8 cellular contexts compared by ENCODE assay signal in the genomic region with DNA sequence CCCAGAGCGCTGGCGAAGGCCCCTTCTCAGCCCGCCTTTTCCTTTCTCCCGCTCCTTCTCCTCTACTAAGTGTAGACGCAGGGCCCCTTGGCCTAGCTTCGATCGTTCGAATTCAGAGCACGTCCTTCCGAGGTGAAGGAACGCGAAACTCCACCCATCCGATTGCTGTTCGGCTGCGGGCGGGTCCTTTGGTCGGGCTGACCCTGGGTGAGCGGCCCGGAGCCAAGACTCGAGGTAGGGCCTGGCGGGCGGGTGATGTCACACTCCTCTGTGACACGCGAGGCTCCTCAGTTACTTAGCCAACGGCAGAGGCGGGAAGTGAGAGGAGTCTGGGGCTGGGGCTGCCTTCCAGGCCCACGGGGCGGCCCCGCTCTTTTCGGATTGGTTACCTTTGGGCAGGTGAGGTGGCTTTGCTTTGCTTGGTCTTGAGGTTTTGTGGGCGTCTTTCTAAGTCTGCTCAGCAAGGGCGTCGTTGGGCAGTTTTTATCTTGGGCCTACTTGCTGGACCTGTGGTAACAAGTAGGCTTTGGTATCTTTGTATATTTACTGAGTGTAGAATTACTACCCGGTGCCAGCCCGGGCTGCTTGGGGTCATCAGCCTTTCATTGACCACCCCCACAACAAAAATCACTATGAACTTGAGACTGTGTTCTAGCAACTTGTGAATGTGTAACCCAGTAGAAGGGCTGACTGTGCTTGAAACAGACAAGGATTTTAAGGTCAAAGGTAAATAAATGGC. TPM values are rescaled to one million over a fixed set of nuclear protein-coding genes. Genes with fewer than 3 reads are reported as not detected.
DNase-seq lines count a peak whose midpoint lies in the region; ATAC-seq and TF ChIP-seq lines count a peak whose summit lies in the region.

No MANE protein-coding gene starts in this region.

- H3K27ac ChIP-seq in HUES48 (ENCODE audit: low read depth, low read length) (peak overlapping the region; percentile 99), SJCRH30 (peak overlapping the region; percentile 82), gastroesophageal sphincter (peak overlapping the region; percentile 92 to 97 (median 95)), testis (peak overlapping the region; percentile 91 to 98)

- CTCF ChIA-PET in Calu3 (lab: Charles Lee): interaction anchor here (0.6 to 1.5 kb wide), 11 partner anchors 15 to 369 kb away, joined by 3 to 19 read pairs (median 5); a partner anchor contains a TSS

- no TSS peak for BruUV-seq in Calu3 (replicated peaks; lab: Mats Ljungman, UMichigan)

- H3K4me3 ChIP-seq in HUES48 (ENCODE audit: low read depth, low read length): peak overlapping the region; percentile 100
- peak overlapping the region; percentile 71 for H3K4me3 ChIP-seq in SJCRH30
- peak overlapping the region; percentile 84 to 93 for H3K4me3 ChIP-seq in gastroesophageal sphincter
- H3K4me3 ChIP-seq in testis: peak overlapping the region; percentile 68 to 96

- peak overlapping the region; percentile 96 for H3K4me3 Mint-ChIP-seq in Calu3 (ENCODE audit: low read depth, unreplicated experiment)

- no peaks in the 10 kb centered on the region for H3K9me3 ChIP-seq in HUES48 (ENCODE audit: control insufficient read depth, insufficient read depth, low read length)
- no peaks in the 10 kb centered on the region for H3K9me3 ChIP-seq in SJCRH30 (replicated peaks)
- no peaks in the 10 kb centered on the region for H3K9me3 ChIP-seq in gastroesophageal sphincter
- H3K9me3 ChIP-seq in testis: no peaks in the 10 kb centered on the region

- TF ChIP-seq POLR2A in gastroesophageal sphincter (IDR thresholded peaks at IDR 0.05): no peak
- TF ChIP-seq POLR2A in testis (IDR thresholded peaks at IDR 0.05): no peak

- H3K27me3 ChIP-seq in HUES48 (ENCODE audit: control insufficient read depth, insufficient read depth, low read length) (no peaks in the 10 kb centered on the region), SJCRH30 (no peaks in the 10 kb centered on the region), gastroesophageal sphincter (no peaks in the 10 kb centered on the region), testis (no peaks in the 10 kb centered on the region)

- 0 to 4% methylated on average over 5 to 6 of the region's 35 CpGs for WGBS in gastroesophageal sphincter (ENCODE audit: low coverage in 1 of 2), 2 donors
- WGBS in testis, 2 donors: 0% methylated on average over 24 to 34 of the region's 35 CpGs

- H3K9me3 Mint-ChIP-seq in Calu3 (ENCODE audit: low read depth, unreplicated experiment): no peaks in the 10 kb centered on the region

- H3K36me3 ChIP-seq in HUES48 (ENCODE audit: control insufficient read depth, insufficient read depth, low read length): no peaks in the 10 kb centered on the region; the same call in 1 of the 2 replicates
- H3K36me3 ChIP-seq in SJCRH30: peaks cover 6% of the 10 kb centered on the region; the same call in 1 of the 2 replicates
- H3K36me3 ChIP-seq in gastroesophageal sphincter: no peaks in the 10 kb centered on the region
- H3K36me3 ChIP-seq in testis (ENCODE audit: low read depth, missing control alignments): no peaks in the 10 kb centered on the region

- peaks cover 37% of the 10 kb centered on the region for H3K36me3 Mint-ChIP-seq in Calu3 (ENCODE audit: insufficient read depth, unreplicated experiment)

- TF ChIP-seq CTCF in Calu3 (IDR thresholded peaks at IDR 0.05; ENCODE audit: unreplicated experiment) (no peak), gastroesophageal sphincter (IDR thresholded peaks at IDR 0.05) (no peak), omental fat pad (IDR thresholded peaks at IDR 0.05) (no peak), testis (IDR thresholded peaks at IDR 0.05) (no peak)

- DNase-seq in Calu3 (peak; percentile 81), SJCRH30 (peak; percentile 89 to 92), omental fat pad (ENCODE audit: low spot score) (peak; percentile 78), testis (peak; percentile 91)
- peak; percentile 66 to 76 (median 74) for DNase-seq in activated naive CD4-positive, alpha-beta T cell (lab: John Stamatoyannopoulos, UW)

- intact Hi-C loops in Calu3 (cut with micrococcal nuclease; ENCODE audit: unreplicated experiment): no loop called here
- intact Hi-C loops in testis (cut with DNase I; ENCODE audit: low total_unique reads): no loop called here

- peaks cover 10% of the 10 kb centered on the region for H3K4me1 Mint-ChIP-seq in Calu3 (ENCODE audit: low read depth, unreplicated experiment)

- H3K27ac Mint-ChIP-seq in Calu3 (ENCODE audit: unreplicated experiment): peak overlapping the region; percentile 100

- TF ChIP-seq EP300 in gastroesophageal sphincter (IDR thresholded peaks at IDR 0.05): no peak

- H3K9ac ChIP-seq in HUES48 (ENCODE audit: low read depth, low read length): peak overlapping the region; percentile 98

- ATAC-seq in GM21515 (IDR thresholded peaks at IDR 0.05; ENCODE audit: unreplicated experiment) (peak; percentile 68), gastroesophageal sphincter (peak; percentile 69), omental fat pad (ENCODE audit: low FRiP score) (peak; percentile 86)

- H3K4me1 ChIP-seq in HUES48 (ENCODE audit: control insufficient read depth, insufficient read depth, low read length) (peaks cover 8% of the 10 kb centered on the region), SJCRH30 (peaks cover 6% of the 10 kb centered on the region; the same call in 1 of the 2 replicates), gastroesophageal sphincter (peaks cover 11 to 47% (median 21%) of the 10 kb centered on the region in 3 donors), testis (peaks cover 11% of the 10 kb centered on the region)

- no peaks in the 10 kb centered on the region for H3K27me3 Mint-ChIP-seq in Calu3 (ENCODE audit: unreplicated experiment)

RNA-seq across cellular contexts. Expression of a gene that starts 0.7 kb away (rescaled TPM):
- total RNA-seq in Calu3 (2022) (600 and 613 TPM in 2 replicates), gastroesophageal sphincter (100 to 1,000 TPM; 251 to 408 (median 329) TPM), omental fat pad (100 to 1,000 TPM; 337 to 481 (median 397) TPM), testis (100 to 1,000 TPM; 407 to 440 TPM)
- total RNA-seq in SJCRH30 (2014; rRNA removed; shearing (Covaris generic)): 400 TPM in 2 replicates
- 618 TPM for polyA plus RNA-seq in testis (ENCODE audit: insufficient read depth, low read depth, low replicate concordance)

RNA-seq across cellular contexts. Expression of a gene that starts 34.8 kb away (rescaled TPM):
- 4.4 TPM in 2 replicates for total RNA-seq in Calu3 (2022)
- total RNA-seq in SJCRH30 (2014; rRNA removed; shearing (Covaris generic)): 33.0 and 39.2 TPM in 2 replicates
- total RNA-seq in gastroesophageal sphincter: 10 to 100 TPM; 10.4 to 15.4 (median 12.6) TPM
- 10 to 100 TPM in 3 of 4 donors, 1 to 10 TPM in 1; 5.7 to 28.8 (median 22.1) TPM for total RNA-seq in omental fat pad
- 10 to 100 TPM; 40.5 to 73.5 TPM for total RNA-seq in testis
- 26.0 TPM for polyA plus RNA-seq in testis (ENCODE audit: insufficient read depth, low read depth, low replicate concordance)

Comparison
In these comparisons a context has a peak if more than half of its experiments do, and no peak if none do; other contexts are left out.
1. Peak in every context shown above with its lines: DNase-seq, ATAC-seq, H3K4me3 ChIP-seq and H3K27ac ChIP-seq.